Comparison of ENCODE assay signal across 8 cellular contexts in genomic region chr1:84504580-84505021, GRCh38. TPM values are rescaled to one million over a fixed set of nuclear protein-coding genes. Genes with fewer than 3 reads are reported as not detected.
DNase-seq lines count a peak whose midpoint lies in the region; ATAC-seq, FAIRE-seq and TF ChIP-seq lines count a peak whose summit lies in the region.

No MANE protein-coding gene starts in this region.

- in situ Hi-C loops in gastrocnemius medialis (cut with MboI; ENCODE audit: low sequenced_read_pairs in 4 of 4) = loop anchor here in 2 of 4 donors (5.0 kb wide), 2 partner anchors 68 to 73 kb away; partner anchors contain the start of gene CTBS (in 1 of the 2)

- peaks cover 74% of the 10 kb centered on the region for H3K79me2 ChIP-seq in ACC112 (ENCODE audit: control insufficient read depth, insufficient read depth, low read length, unreplicated experiment)

- DNase-seq in GM19239 (ENCODE audit: insufficient read length, low spot score) (no peak), foreskin keratinocyte (peak in 1 of 2 donors; percentile 24), gastrocnemius medialis (no peak), posterior cingulate gyrus (no peak), islet precursor cell (no peak)

- intact Hi-C loops in gastrocnemius medialis (cut with DNase I; ENCODE audit: low total_unique reads) (loop anchor here (5.0 to 10.0 kb wide), 5 partner anchors 100 to 1080 kb away; partner anchors contain the start of genes CCN1 and SAMD13), posterior cingulate gyrus (cut with DNase I) (loop anchor here (10.0 kb wide), 1 partner anchor 370 kb away; no protein-coding TSS in a partner anchor)

- H3K36me3 ChIP-seq in ACC112 (ENCODE audit: insufficient read depth, low read length) (peaks cover 17% of the 10 kb centered on the region), gastrocnemius medialis (peaks cover 0 to 20% of the 10 kb centered on the region in 2 donors)

- no peak for ATAC-seq in foreskin keratinocyte
- ATAC-seq in gastrocnemius medialis = no peak
- no peak for ATAC-seq in HG03571 (IDR thresholded peaks at IDR 0.05; ENCODE audit: unreplicated experiment)

- TF ChIP-seq CTCF in VCaP (conservative IDR thresholded peaks at IDR 0.05) (no peak), foreskin keratinocyte (conservative IDR thresholded peaks at IDR 0.05) (no peak), gastrocnemius medialis (IDR thresholded peaks at IDR 0.05 in 4 of 5, conservative IDR thresholded peaks at IDR 0.05 in 1 of 5) (no peak)

- H3K4me1 ChIP-seq in ACC112 (ENCODE audit: control insufficient read depth, insufficient read depth, low read length, unreplicated experiment) = peaks cover 29% of the 10 kb centered on the region
- peaks cover 13% of the 10 kb centered on the region for H3K4me1 ChIP-seq in foreskin keratinocyte
- peaks cover 42% of the 10 kb centered on the region in 2 donors for H3K4me1 ChIP-seq in gastrocnemius medialis

- TF ChIP-seq POLR2A in gastrocnemius medialis (IDR thresholded peaks at IDR 0.05) = no peak

- no peak overlapping the region for H2AFZ ChIP-seq in ACC112 (ENCODE audit: low read length, unreplicated experiment)

- H3K27ac ChIP-seq in ACC112 (ENCODE audit: low read depth, low read length) (peak overlapping the region; percentile 87), VCaP (peak overlapping the region; percentile 88), foreskin keratinocyte (peak overlapping the region; percentile 90), gastrocnemius medialis (peak overlapping the region; percentile 96 to 97 (median 96))

- peak overlapping the region; percentile 98 for H3K4me3 ChIP-seq in ACC112 (ENCODE audit: low read depth, low read length)
- H3K4me3 ChIP-seq in gastrocnemius medialis = peak overlapping the region; percentile 77 to 92 (median 81)

- H3K27me3 ChIP-seq in ACC112 (ENCODE audit: insufficient read depth, low read length) (no peaks in the 10 kb centered on the region), foreskin keratinocyte (no peaks in the 10 kb centered on the region), gastrocnemius medialis (no peaks in the 10 kb centered on the region)

- FAIRE-seq in GM19239 (lab: Jason Lieb, UNC) = peak; percentile 90

- H3K9me3 ChIP-seq in gastrocnemius medialis = no peaks in the 10 kb centered on the region

RNA-seq across cellular contexts. Expression of gene SPATA1, which starts 1.6 kb away (rescaled TPM):
- total RNA-seq in foreskin keratinocyte (0.51 and 0.56 TPM in 2 replicates), gastrocnemius medialis (under 1 TPM in 1 of 4 donors, not detected in 3; 0.35 TPM)
- polyA plus RNA-seq in foreskin keratinocyte = 0.21 and 0.37 TPM in 2 replicates

RNA-seq across cellular contexts. Expression of gene GNG5, which starts 1.8 kb away (rescaled TPM):
- total RNA-seq in foreskin keratinocyte = 112 and 118 TPM in 2 replicates
- 259 and 270 TPM in 2 replicates for polyA plus RNA-seq in foreskin keratinocyte
- total RNA-seq in gastrocnemius medialis = 100 to 1,000 TPM; 122 to 168 (median 128) TPM

RNA-seq across cellular contexts. Expression of gene RPF1, which starts 25.5 kb away (rescaled TPM):
- 50.9 and 56.1 TPM in 2 replicates for total RNA-seq in foreskin keratinocyte
- polyA plus RNA-seq in foreskin keratinocyte = 49.2 and 52.3 TPM in 2 replicates
- total RNA-seq in gastrocnemius medialis = 10 to 100 TPM; 35.9 to 61.9 (median 52.4) TPM
